ENCODE assay signal across 9 cellular contexts in the genomic region with DNA sequence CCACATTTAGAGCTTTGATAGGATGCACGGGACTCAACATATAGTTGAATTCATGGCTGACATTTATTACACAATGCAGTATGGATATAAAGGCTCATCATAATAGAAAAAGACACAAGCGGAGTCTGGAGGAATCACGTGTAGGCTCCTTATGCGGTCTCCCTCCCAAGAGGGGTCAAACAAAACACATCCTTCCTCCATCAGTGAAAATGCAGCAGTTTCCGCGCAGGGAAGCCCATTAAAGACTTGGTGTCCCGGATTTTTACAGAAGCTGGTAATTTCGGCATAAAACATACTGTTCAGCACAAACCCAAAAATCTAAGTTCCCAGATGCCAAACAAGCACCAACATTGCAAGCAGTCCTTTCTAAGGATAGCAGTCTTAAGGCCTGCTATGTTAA. TPM values are rescaled to one million over a fixed set of nuclear protein-coding genes. Genes with fewer than 3 reads are reported as not detected.
DNase-seq lines count a peak whose midpoint lies in the region; ATAC-seq, FAIRE-seq and TF ChIP-seq lines count a peak whose summit lies in the region.
"Had no signal": no experiment of that assay in that cellular context is flagged by ENCODE, and none has a peak within 500 bp of the region (broad histone marks: within the 10 kb centered on the region; RNA-seq: fewer than 3 reads in every experiment).

No MANE protein-coding gene starts in this region.

- no peaks in the 10 kb centered on the region for H3K9me3 Mint-ChIP-seq in activated CD4-positive, alpha-beta T cell treated with anti-CD3 and anti-CD28 coated beads for 36 hours (ENCODE audit: low read depth)
- H3K9me3 Mint-ChIP-seq in T-cell (no peaks in the 10 kb centered on the region), glutamatergic neuron (ENCODE audit: unreplicated experiment) (peaks cover 7% of the 10 kb centered on the region)

- H3K27ac Mint-ChIP-seq in activated CD4-positive, alpha-beta T cell treated with anti-CD3 and anti-CD28 coated beads for 36 hours, result no peak overlapping the region
- peak overlapping the region; percentile 8 to 76 for H3K27ac Mint-ChIP-seq in T-cell
- H3K27ac Mint-ChIP-seq in glutamatergic neuron (ENCODE audit: unreplicated experiment), result peak overlapping the region; percentile 96

- intact Hi-C loops in activated CD4-positive, alpha-beta T cell treated with anti-CD3 and anti-CD28 coated beads for 36 hours (cut with DNase I, micrococcal nuclease), result loop anchor here in 1 of 2 experiments (2.0 kb wide), 1 partner anchor 565 kb away; no protein-coding TSS in a partner anchor
- intact Hi-C loops in stomach (cut with DNase I; ENCODE audit: low total_unique reads) (no loop called here), lower leg skin (cut with DNase I; ENCODE audit: low total_unique reads) (no loop called here)

- POLR2A ChIA-PET in activated CD4-positive, alpha-beta T cell treated with anti-CD3 and anti-CD28 coated beads for 36 hours (lab: Charles Lee), result interaction anchor here (0.6 kb wide), 1 partner anchor 47 kb away, joined by 4 read pairs; no protein-coding TSS in a partner anchor
- POLR2A ChIA-PET in T-cell (lab: Charles Lee), result interaction anchor here (0.6 to 1.0 kb wide), 2 partner anchors 11 to 86 kb away, joined by 3 to 4 read pairs; no protein-coding TSS in a partner anchor

- TF ChIP-seq CTCF in glutamatergic neuron (IDR thresholded peaks at IDR 0.05; ENCODE audit: partially characterized antibody, unreplicated experiment) (no peak), stomach (IDR thresholded peaks at IDR 0.05) (no peak), lower leg skin (IDR thresholded peaks at IDR 0.05) (no peak)

- no peaks in the 10 kb centered on the region for H3K27me3 Mint-ChIP-seq in activated CD4-positive, alpha-beta T cell treated with anti-CD3 and anti-CD28 coated beads for 36 hours
- no peaks in the 10 kb centered on the region for H3K27me3 Mint-ChIP-seq in T-cell
- peaks cover 7% of the 10 kb centered on the region for H3K27me3 Mint-ChIP-seq in glutamatergic neuron (ENCODE audit: unreplicated experiment)

- H3K4me3 ChIP-seq in stomach, result peak overlapping the region in 3 of 4 donors; percentile 75 to 89 (median 83)
- H3K4me3 ChIP-seq in lower leg skin (ENCODE audit: low read depth, poor library complexity, severe bottlenecking), result no peak overlapping the region

- no peak for TF ChIP-seq POLR2A in stomach (IDR thresholded peaks at IDR 0.05)
- no peak for TF ChIP-seq POLR2A in lower leg skin (IDR thresholded peaks at IDR 0.05)

- no peaks in the 10 kb centered on the region for H3K9me3 ChIP-seq in stomach

- 58 to 70% (median 69%) methylated on average over 8 of the region's 8 CpGs for WGBS in stomach, 5 donors
- WGBS in lower leg skin, 2 donors, result 55 to 61% methylated on average over 8 of the region's 8 CpGs

- no peak for TF ChIP-seq EP300 in stomach (IDR thresholded peaks at IDR 0.05)

- H3K36me3 Mint-ChIP-seq in activated CD4-positive, alpha-beta T cell treated with anti-CD3 and anti-CD28 coated beads for 36 hours (ENCODE audit: low read depth), result peaks cover 3% of the 10 kb centered on the region
- H3K36me3 Mint-ChIP-seq in T-cell, result peaks cover 5% of the 10 kb centered on the region
- no peaks in the 10 kb centered on the region for H3K36me3 Mint-ChIP-seq in glutamatergic neuron (ENCODE audit: unreplicated experiment)

- no peak for DNase-seq in activated CD4-positive, alpha-beta T cell treated with anti-CD3 and anti-CD28 coated beads for 36 hours
- no peak for DNase-seq in activated CD4-positive, alpha-beta T cell treated with anti-CD3 and anti-CD28 coated beads for 1 hour
- DNase-seq in T-cell, result no peak
- peak; percentile 20 for DNase-seq in glutamatergic neuron
- DNase-seq in stomach, result no peak
- DNase-seq in RCC 7860 (ENCODE audit: low spot score), result no peak
- DNase-seq in lower leg skin (ENCODE audit: low spot score in 2 of 2), result no peak
- no peak for DNase-seq in occipital lobe (lab: John Stamatoyannopoulos, UW)
- DNase-seq: stimulated activated CD4-positive, alpha-beta T cell treated with anti-CD3 and anti-CD28 coated beads, Interleukin-4, amount 100 ng/mL, for 4 hours had no signal

- CTCF ChIA-PET in activated CD4-positive, alpha-beta T cell treated with anti-CD3 and anti-CD28 coated beads for 36 hours (lab: Charles Lee), result interaction anchor here (1.2 to 1.4 kb wide), 2 partner anchors 88 to 117 kb away, joined by 3 read pairs; no protein-coding TSS in a partner anchor
- CTCF ChIA-PET in T-cell (lab: Charles Lee), result interaction anchor here in 1 of 2 donors (0.6 kb wide), 1 partner anchor 58 kb away, joined by 6 read pairs; no protein-coding TSS in a partner anchor

- peaks cover 9 to 32% (median 22%) of the 10 kb centered on the region in 4 donors for H3K4me1 ChIP-seq in stomach

- peak overlapping the region; percentile 88 for H3K4me3 Mint-ChIP-seq in activated CD4-positive, alpha-beta T cell treated with anti-CD3 and anti-CD28 coated beads for 36 hours
- H3K4me3 Mint-ChIP-seq in T-cell (peak overlapping the region; percentile 85 to 97 (median 90)), glutamatergic neuron (ENCODE audit: unreplicated experiment) (peak overlapping the region; percentile 98)

- no peaks in the 10 kb centered on the region for H3K27me3 ChIP-seq in stomach

- FAIRE-seq in RCC 7860 (lab: Jason Lieb, UNC), result no peak

- H3K4me1 Mint-ChIP-seq in activated CD4-positive, alpha-beta T cell treated with anti-CD3 and anti-CD28 coated beads for 36 hours, result peaks cover 29% of the 10 kb centered on the region
- H3K4me1 Mint-ChIP-seq in T-cell, result peaks cover 26 to 31% (median 31%) of the 10 kb centered on the region in 3 donors
- H3K4me1 Mint-ChIP-seq in glutamatergic neuron (ENCODE audit: low read depth, unreplicated experiment), result peaks cover 21% of the 10 kb centered on the region

- ATAC-seq in activated CD4-positive, alpha-beta T cell treated with anti-CD3 and anti-CD28 coated beads for 36 hours, result no peak
- no peak for ATAC-seq in T-cell (replicated peaks in 1 of 4)

- peaks cover 0 to 9% (median 0%) of the 10 kb centered on the region in 4 donors for H3K36me3 ChIP-seq in stomach

- no peak overlapping the region for H3K27ac ChIP-seq in stomach

RNA-seq across cellular contexts. Expression of gene USP45, which starts 1.1 kb away (rescaled TPM):
- total RNA-seq in activated CD4-positive, alpha-beta T cell treated with anti-CD3 and anti-CD28 coated beads for 36 hours, result 10 to 100 TPM; 16.4 to 17.5 TPM
- total RNA-seq in T-cell (10 to 100 TPM in 2 of 5 donors, 1 to 10 TPM in 3; 5.6 to 11.9 (median 8.1) TPM), glutamatergic neuron (ENCODE audit: unreplicated experiment) (36.1 TPM), stomach (100 to 1,000 TPM in 1 of 5 donors, 10 to 100 TPM in 3, 1 to 10 TPM in 1; 9.4 to 235 (median 31.3) TPM), lower leg skin (10 to 100 TPM in 2 of 4 donors, 1 to 10 TPM in 2; 4.7 to 12.3 (median 10.0) TPM), occipital lobe (10.8 TPM)
- polyA plus RNA-seq in stomach, result 1 to 10 TPM; 2.6 to 5.3 (median 3.1) TPM

RNA-seq across cellular contexts. Expression of gene CCNC, which starts 54.4 kb away (rescaled TPM):
- total RNA-seq in activated CD4-positive, alpha-beta T cell treated with anti-CD3 and anti-CD28 coated beads for 36 hours, result 10 to 100 TPM; 50.7 to 67.3 TPM
- 10 to 100 TPM; 33.9 to 42.0 (median 39.1) TPM for total RNA-seq in T-cell
- 49.3 TPM for total RNA-seq in glutamatergic neuron (ENCODE audit: unreplicated experiment)
- 100 to 1,000 TPM in 1 of 5 donors, 10 to 100 TPM in 3, 1 to 10 TPM in 1; 1.2 to 158 (median 55.4) TPM for total RNA-seq in stomach
- polyA plus RNA-seq in stomach, result 10 to 100 TPM; 30.6 to 68.6 (median 50.2) TPM
- 10 to 100 TPM; 25.3 to 62.9 (median 46.7) TPM for total RNA-seq in lower leg skin
- 111 TPM for total RNA-seq in occipital lobe
